ENCODE assay signal across 38 cellular contexts in genomic region chr10:27393961-27394360, GRCh38.
"Had no signal": no experiment of that assay in that cellular context is flagged by ENCODE, and none has a peak within 500 bp of the region (broad histone marks: within the 10 kb centered on the region; RNA-seq: fewer than 3 reads in every experiment).

No MANE protein-coding gene starts in this region.

- H3K9me3 ChIP-seq: adrenal gland, ascending aorta, body of pancreas, breast epithelium had no signal

- H3K4me3 Mint-ChIP-seq: activated naive CD4-positive, alpha-beta T cell treated with anti-CD3 and anti-CD28 coated beads for 36 hours; activated naive CD4-positive, alpha-beta T cell treated with anti-CD3 and anti-CD28 coated beads, Interleukin-2, amount 10 ng/mL, durations not matched to agents 7 days and 5 days; activated naive CD4-positive, alpha-beta T cell treated with anti-CD3 and anti-CD28 coated beads, Interleukin-2, amount 50 U/mL, for 24 hours; activated naive CD8-positive, alpha-beta T cell; activated naive CD8-positive, alpha-beta T cell treated with anti-CD3 and anti-CD28 coated beads for 36 hours; activated naive CD8-positive, alpha-beta T cell treated with anti-CD3 and anti-CD28 coated beads, Interleukin-2, amount 10 ng/mL, durations not matched to agents 7 days and 5 days; activated naive CD8-positive, alpha-beta T cell treated with anti-CD3 and anti-CD28 coated beads, Interleukin-2, amount 50 U/mL, for 24 hours; activated T-cell treated with anti-CD3 and anti-CD28 coated beads, Interleukin-2, amount 50 U/mL, for 24 hours; activated T-cell treated with anti-CD3 and anti-CD28 coated beads, Interleukin-2, amount 50 U/mL, for 4 hours; activated T-cell treated with anti-CD3 and anti-CD28 coated beads, Interleukin-2, amount 50 U/mL, for 72 hours; activated T-helper 17 cell treated with anti-CD3 and anti-CD28 coated beads, Interleukin-2, amount 50 U/mL, for 72 hours; brain; central memory CD8-positive, alpha-beta T cell had no signal

- H3K36me3 Mint-ChIP-seq: activated naive CD4-positive, alpha-beta T cell treated with anti-CD3 and anti-CD28 coated beads, Interleukin-2, amount 10 ng/mL, durations not matched to agents 7 days and 5 days; activated naive CD4-positive, alpha-beta T cell treated with anti-CD3 and anti-CD28 coated beads, Interleukin-2, amount 50 U/mL, for 72 hours; activated naive CD8-positive, alpha-beta T cell; activated naive CD8-positive, alpha-beta T cell treated with anti-CD3 and anti-CD28 coated beads for 36 hours; activated naive CD8-positive, alpha-beta T cell treated with anti-CD3 and anti-CD28 coated beads, Interleukin-2, amount 10 ng/mL, durations not matched to agents 7 days and 5 days; brain had no signal

- DNase-seq: activated effector memory CD4-positive, alpha-beta T cell treated with anti-CD3 and anti-CD28 coated beads, Interleukin-2, amount 50 U/mL, for 16 hours; activated effector memory CD4-positive, alpha-beta T cell treated with Interleukin-2 at 50 U/mL for 16 hours; activated gamma-delta T cell; activated gamma-delta T cell treated with Interleukin-2 at 50 U/mL for 16 hours; activated naive CD4-positive, alpha-beta T cell; activated naive CD4-positive, alpha-beta T cell treated with anti-CD3 and anti-CD28 coated beads for 36 hours; activated naive CD4-positive, alpha-beta T cell treated with anti-CD3 and anti-CD28 coated beads, Interleukin-2, amount 10 ng/mL, durations not matched to agents 7 days and 5 days; activated naive CD4-positive, alpha-beta T cell treated with anti-CD3 and anti-CD28 coated beads, Interleukin-2, amount 50 U/mL, for 16 hours; activated naive CD4-positive, alpha-beta T cell treated with Interleukin-2 at 50 U/mL for 16 hours; activated naive CD8-positive, alpha-beta T cell treated with anti-CD3 and anti-CD28 coated beads for 36 hours; activated naive CD8-positive, alpha-beta T cell treated with anti-CD3 and anti-CD28 coated beads, Interleukin-2, amount 10 ng/mL, durations not matched to agents 7 days and 5 days; activated naive CD8-positive, alpha-beta T cell treated with anti-CD3 and anti-CD28 coated beads, Interleukin-2, amount 50 U/mL, for 24 hours; activated T-cell treated with anti-CD3 and anti-CD28 coated beads, Interleukin-2, amount 50 U/mL, for 1 hour; activated T-cell treated with anti-CD3 and anti-CD28 coated beads, Interleukin-2, amount 50 U/mL, for 24 hours; activated T-cell treated with anti-CD3 and anti-CD28 coated beads, Interleukin-2, amount 50 U/mL, for 4 hours; activated T-cell treated with anti-CD3 and anti-CD28 coated beads, Interleukin-2, amount 50 U/mL, for 48 hours; activated T-cell treated with anti-CD3 and anti-CD28 coated beads, Interleukin-2, amount 50 U/mL, for 72 hours; adrenal gland; amniotic stem cell; amygdala; anterior cingulate cortex; aorta; body of pancreas; brain microvascular endothelial cell; caudate nucleus; central memory CD4-positive, alpha-beta T cell; cerebellar nuclear complex had no signal

- H3K27me3 ChIP-seq: ascending aorta, body of pancreas, brain microvascular endothelial cell, breast epithelium, cardiac muscle cell had no signal

- H3K4me1 ChIP-seq: adrenal gland, ascending aorta, body of pancreas, breast epithelium had no signal

- FAIRE-seq: astrocyte had no signal

- H3K27ac ChIP-seq: adrenal gland, ascending aorta, body of pancreas, brain microvascular endothelial cell, breast epithelium, cardiac muscle cell had no signal

- H3K27ac Mint-ChIP-seq: activated naive CD4-positive, alpha-beta T cell treated with anti-CD3 and anti-CD28 coated beads for 36 hours; activated naive CD4-positive, alpha-beta T cell treated with anti-CD3 and anti-CD28 coated beads, Interleukin-2, amount 10 ng/mL, durations not matched to agents 7 days and 5 days; activated naive CD4-positive, alpha-beta T cell treated with anti-CD3 and anti-CD28 coated beads, Interleukin-2, amount 50 U/mL, for 24 hours; activated naive CD4-positive, alpha-beta T cell treated with anti-CD3 and anti-CD28 coated beads, Interleukin-2, amount 50 U/mL, for 72 hours; activated naive CD8-positive, alpha-beta T cell; activated naive CD8-positive, alpha-beta T cell treated with anti-CD3 and anti-CD28 coated beads for 36 hours; activated naive CD8-positive, alpha-beta T cell treated with anti-CD3 and anti-CD28 coated beads, Interleukin-2, amount 10 ng/mL, durations not matched to agents 7 days and 5 days; activated naive CD8-positive, alpha-beta T cell treated with anti-CD3 and anti-CD28 coated beads, Interleukin-2, amount 50 U/mL, for 24 hours; activated T-cell treated with anti-CD3 and anti-CD28 coated beads, Interleukin-2, amount 50 U/mL, for 24 hours; activated T-cell treated with anti-CD3 and anti-CD28 coated beads, Interleukin-2, amount 50 U/mL, for 72 hours; activated T-helper 17 cell treated with anti-CD3 and anti-CD28 coated beads, Interleukin-2, amount 50 U/mL, for 72 hours; activated T-helper 2 cell treated with anti-CD3 and anti-CD28 coated beads, Interferon-gamma antibody, Interleukin-2, Interleukin-4, amounts not matched to agents 10 μg/mL and 5 μg/mL and 100 μg/mL, durations not matched to agents 14 hours and 24 hours and 36 hours; brain had no signal

- H3K4me1 Mint-ChIP-seq: activated naive CD4-positive, alpha-beta T cell treated with anti-CD3 and anti-CD28 coated beads, Interleukin-2, amount 10 ng/mL, durations not matched to agents 7 days and 5 days; activated naive CD4-positive, alpha-beta T cell treated with anti-CD3 and anti-CD28 coated beads, Interleukin-2, amount 50 U/mL, for 24 hours; activated naive CD8-positive, alpha-beta T cell treated with anti-CD3 and anti-CD28 coated beads for 36 hours; activated naive CD8-positive, alpha-beta T cell treated with anti-CD3 and anti-CD28 coated beads, Interleukin-2, amount 10 ng/mL, durations not matched to agents 7 days and 5 days; activated naive CD8-positive, alpha-beta T cell treated with anti-CD3 and anti-CD28 coated beads, Interleukin-2, amount 50 U/mL, for 24 hours; activated T-helper 17 cell treated with anti-CD3 and anti-CD28 coated beads, Interleukin-2, amount 50 U/mL, for 72 hours; brain; central memory CD8-positive, alpha-beta T cell had no signal

- H3K4me3 ChIP-seq: adrenal gland, ascending aorta, body of pancreas, breast epithelium, cardiac muscle cell had no signal

- H3K9me3 Mint-ChIP-seq: activated naive CD4-positive, alpha-beta T cell treated with anti-CD3 and anti-CD28 coated beads for 36 hours; activated naive CD4-positive, alpha-beta T cell treated with anti-CD3 and anti-CD28 coated beads, Interleukin-2, amount 10 ng/mL, durations not matched to agents 7 days and 5 days; activated naive CD4-positive, alpha-beta T cell treated with anti-CD3 and anti-CD28 coated beads, Interleukin-2, amount 50 U/mL, for 24 hours; activated naive CD4-positive, alpha-beta T cell treated with anti-CD3 and anti-CD28 coated beads, Interleukin-2, amount 50 U/mL, for 72 hours; activated naive CD8-positive, alpha-beta T cell treated with anti-CD3 and anti-CD28 coated beads, Interleukin-2, amount 50 U/mL, for 24 hours; activated T-cell treated with anti-CD3 and anti-CD28 coated beads, Interleukin-2, amount 50 U/mL, for 72 hours; activated T-helper 17 cell treated with anti-CD3 and anti-CD28 coated beads, Interleukin-2, amount 50 U/mL, for 72 hours; activated T-helper 2 cell treated with anti-CD3 and anti-CD28 coated beads, Interferon-gamma antibody, Interleukin-2, Interleukin-4, amounts not matched to agents 10 μg/mL and 5 μg/mL and 100 μg/mL, durations not matched to agents 14 hours and 24 hours and 36 hours; brain; central memory CD8-positive, alpha-beta T cell had no signal

- H3K36me3 ChIP-seq: adrenal gland, ascending aorta, brain microvascular endothelial cell, breast epithelium, cardiac muscle cell had no signal
